ENCODE assay signal across 22 cellular contexts in the genomic region with DNA sequence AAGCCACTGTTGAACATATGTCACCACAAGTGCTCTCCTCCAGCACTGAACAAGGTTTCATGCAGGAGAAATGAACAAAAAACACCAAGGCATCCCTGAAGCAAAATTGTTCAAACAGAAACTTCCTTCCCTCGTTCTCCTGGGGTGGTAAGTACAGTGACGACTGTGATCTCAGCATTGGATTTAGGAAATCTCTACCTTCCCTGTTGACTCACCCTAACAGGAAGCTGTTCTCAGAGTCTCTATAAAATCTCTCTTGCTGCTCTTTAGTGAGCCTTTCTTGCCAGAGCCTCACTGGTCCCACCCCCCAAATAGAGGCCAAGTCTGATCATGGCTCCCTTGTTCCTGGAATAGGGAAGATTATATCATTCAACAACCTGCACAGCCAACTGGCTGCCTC. TPM values are rescaled to one million over a fixed set of nuclear protein-coding genes. Genes with fewer than 3 reads are reported as not detected.
DNase-seq lines count a peak whose midpoint lies in the region; ATAC-seq and TF ChIP-seq lines count a peak whose summit lies in the region.
"Had no signal": no experiment of that assay in that cellular context is flagged by ENCODE, and none has a peak within 500 bp of the region (broad histone marks: within the 10 kb centered on the region; RNA-seq: fewer than 3 reads in every experiment).

No MANE protein-coding gene starts in this region.

- no peaks in the 10 kb centered on the region for H3K79me2 ChIP-seq in trophoblast cell (ENCODE audit: control insufficient read depth, insufficient read depth, low read length, poor library complexity)

- H2AK5ac ChIP-seq in trophoblast cell (ENCODE audit: low read length) = no peak overlapping the region

- H3K27ac Mint-ChIP-seq in activated T-helper 1 cell treated with anti-CD3 and anti-CD28 coated beads, Interleukin-12 subunit alpha, Interleukin-12 subunit beta, Interleukin-2, Interleukin-4 antibody, amounts not matched to agents 30 ng/mL and 10 ng/mL and 1 ng/mL, durations not matched to agents 14 hours and 24 hours and 36 hours = no peak overlapping the region
- H3K27ac Mint-ChIP-seq: activated CD4-positive, alpha-beta T cell treated with anti-CD3 and anti-CD28 coated beads, Interleukin-2, amount 10 ng/mL, durations not matched to agents 24 days and 14 days; activated naive CD4-positive, alpha-beta T cell treated with anti-CD3 and anti-CD28 coated beads for 36 hours had no signal

- H4K8ac ChIP-seq in trophoblast cell (ENCODE audit: low read depth, low read length) = no peak overlapping the region

- H2BK5ac ChIP-seq in trophoblast cell (ENCODE audit: low read depth, low read length, poor library complexity) = no peak overlapping the region

- H3K27me3 ChIP-seq in RWPE2 (ENCODE audit: insufficient read depth, poor library complexity, severe bottlenecking) (no peaks in the 10 kb centered on the region), esophagus (ENCODE audit: control insufficient read depth in 1 of 2, insufficient read depth in 2 of 2, low read length in 2 of 2) (no peaks in the 10 kb centered on the region), trophoblast cell (ENCODE audit: insufficient read depth, low read length) (peaks cover 10% of the 10 kb centered on the region), aorta (ENCODE audit: control insufficient read depth in 1 of 2, insufficient read depth in 2 of 2, low read length in 1 of 2) (no peaks in the 10 kb centered on the region)
- H3K27me3 ChIP-seq: ovary, sigmoid colon had no signal

- no peaks in the 10 kb centered on the region for H3K36me3 Mint-ChIP-seq in activated T-helper 1 cell treated with anti-CD3 and anti-CD28 coated beads, Interleukin-12 subunit alpha, Interleukin-12 subunit beta, Interleukin-2, Interleukin-4 antibody, amounts not matched to agents 30 ng/mL and 10 ng/mL and 1 ng/mL, durations not matched to agents 14 hours and 24 hours and 36 hours (ENCODE audit: low read depth)

- H2BK120ac ChIP-seq in trophoblast cell (ENCODE audit: insufficient read depth, low read length, poor library complexity) = no peak overlapping the region

- H3K4me1 ChIP-seq in RWPE2 (ENCODE audit: insufficient read depth, poor library complexity, severe bottlenecking) (peaks cover 24% of the 10 kb centered on the region), esophagus (ENCODE audit: control insufficient read depth in 2 of 2, insufficient read depth in 2 of 2, low read length in 1 of 2) (peaks cover 0 to 4% of the 10 kb centered on the region in 2 donors), trophoblast cell (ENCODE audit: control insufficient read depth in 1 of 2, insufficient read depth in 2 of 2, low read length in 2 of 2) (peaks cover 20 to 28% of the 10 kb centered on the region in 2 experiments), aorta (ENCODE audit: control insufficient read depth in 1 of 2, insufficient read depth in 2 of 2, low read length in 2 of 2) (no peaks in the 10 kb centered on the region)

- H2AFZ ChIP-seq in trophoblast cell (ENCODE audit: insufficient read depth, low read length, poor library complexity) = peak overlapping the region; percentile 45

- TF ChIP-seq CTCF in RWPE2 (IDR thresholded peaks at IDR 0.05; ENCODE audit: poor library complexity, severe bottlenecking) = no peak

- H3K4me1 Mint-ChIP-seq in activated T-helper 1 cell treated with anti-CD3 and anti-CD28 coated beads, Interleukin-12 subunit alpha, Interleukin-12 subunit beta, Interleukin-2, Interleukin-4 antibody, amounts not matched to agents 30 ng/mL and 10 ng/mL and 1 ng/mL, durations not matched to agents 14 hours and 24 hours and 36 hours (ENCODE audit: low read depth) = peaks cover 8% of the 10 kb centered on the region

- intact Hi-C loops in activated T-helper 1 cell treated with anti-CD3 and anti-CD28 coated beads, Interleukin-12 subunit alpha, Interleukin-12 subunit beta, Interleukin-2, Interleukin-4 antibody, amounts not matched to agents 30 ng/mL and 10 ng/mL and 1 ng/mL, durations not matched to agents 14 hours and 24 hours and 36 hours (cut with micrococcal nuclease) = no loop called here
- intact Hi-C loops in aorta (cut with DNase I) = no loop called here

- H3K4me3 ChIP-seq in RWPE2 (ENCODE audit: severe bottlenecking) (no peak overlapping the region), esophagus (ENCODE audit: low read depth in 1 of 2, low read length in 2 of 2) (no peak overlapping the region), trophoblast cell (ENCODE audit: low read depth, low read length) (no peak overlapping the region), aorta (ENCODE audit: low read length in 2 of 2) (no peak overlapping the region)
- H3K4me3 ChIP-seq: ovary, sigmoid colon, SK-N-MC had no signal

- peak; percentile 37; the same call in 2 of the 3 replicates for ATAC-seq in RWPE2 (ENCODE audit: low read depth)
- ATAC-seq in aorta (ENCODE audit: low FRiP score) = no peak
- ATAC-seq: left lobe of liver had no signal

- H2BK12ac ChIP-seq in trophoblast cell (ENCODE audit: low read length) = peak overlapping the region; percentile 80

- H3K14ac ChIP-seq in trophoblast cell (ENCODE audit: low read length) = no peak overlapping the region

- no peak overlapping the region for H3K4me3 Mint-ChIP-seq in activated T-helper 1 cell treated with anti-CD3 and anti-CD28 coated beads, Interleukin-12 subunit alpha, Interleukin-12 subunit beta, Interleukin-2, Interleukin-4 antibody, amounts not matched to agents 30 ng/mL and 10 ng/mL and 1 ng/mL, durations not matched to agents 14 hours and 24 hours and 36 hours
- H3K4me3 Mint-ChIP-seq: activated CD4-positive, alpha-beta T cell treated with anti-CD3 and anti-CD28 coated beads, Interleukin-2, amount 10 ng/mL, durations not matched to agents 24 days and 14 days; activated naive CD4-positive, alpha-beta T cell treated with anti-CD3 and anti-CD28 coated beads for 36 hours had no signal

- H3K23ac ChIP-seq in trophoblast cell (ENCODE audit: low read length) = no peak overlapping the region

- peak overlapping the region; percentile 72 for H3K27ac ChIP-seq in RWPE2 (ENCODE audit: poor library complexity, severe bottlenecking)
- peak overlapping the region; percentile 84 to 95 for H3K27ac ChIP-seq in esophagus (ENCODE audit: low read depth in 2 of 2, low read length in 1 of 2)
- no peak overlapping the region for H3K27ac ChIP-seq in trophoblast cell (ENCODE audit: low read depth, low read length)
- no peak overlapping the region for H3K27ac ChIP-seq in aorta (ENCODE audit: low read depth in 1 of 2, low read length in 2 of 2)
- H3K27ac ChIP-seq: ovary, sigmoid colon, SK-N-MC had no signal

- H3K18ac ChIP-seq in trophoblast cell (ENCODE audit: low read length) = no peak overlapping the region

- 46 to 74% methylated on average over 2 of the region's 2 CpGs for WGBS in esophagus, 2 donors
- WGBS in trophoblast cell (ENCODE audit: extremely low coverage, insufficient coverage, insufficient read length) = no CpG with 5 or more reads among the region's 2 CpGs
- WGBS in aorta, 2 donors = 80 to 96% methylated on average over 2 of the region's 2 CpGs

- peak; percentile 89 for DNase-seq in ELR (ENCODE audit: low read depth)
- DNase-seq in RWPE2 (ENCODE audit: low spot score) = no peak
- DNase-seq in trophoblast cell = peak in 1 of 2 donors; percentile 50
- DNase-seq in OCI-M1 (lab: John Stamatoyannopoulos, UW) = no peak
- DNase-seq in activated T-helper 1 cell treated with anti-CD3 and anti-CD28 coated beads, Interleukin-12 subunit alpha, Interleukin-12 subunit beta, Interleukin-2, Interleukin-4 antibody, amounts not matched to agents 30 ng/mL and 10 ng/mL and 1 ng/mL, durations not matched to agents 14 hours and 24 hours and 36 hours (ENCODE audit: low spot score) = no peak
- no peak for DNase-seq in T-helper 2 cell
- no peak for DNase-seq in aorta
- DNase-seq: activated CD4-positive, alpha-beta T cell treated with anti-CD3 and anti-CD28 coated beads, Interleukin-2, amount 10 ng/mL, durations not matched to agents 24 days and 14 days; activated naive CD4-positive, alpha-beta T cell treated with anti-CD3 and anti-CD28 coated beads for 36 hours; Calu3; effector CD4-positive, alpha-beta T cell; foreskin fibroblast; GF-D8; MM.1S; NCI-H187; ovary; sigmoid colon; stimulated activated CD4-positive, alpha-beta T cell treated with anti-CD3 and anti-CD28 coated beads, Interleukin-2, amount 100 ng/mL, for 48 hours had no signal

- H3K9me3 Mint-ChIP-seq in activated T-helper 1 cell treated with anti-CD3 and anti-CD28 coated beads, Interleukin-12 subunit alpha, Interleukin-12 subunit beta, Interleukin-2, Interleukin-4 antibody, amounts not matched to agents 30 ng/mL and 10 ng/mL and 1 ng/mL, durations not matched to agents 14 hours and 24 hours and 36 hours = no peaks in the 10 kb centered on the region
- H3K9me3 Mint-ChIP-seq: activated CD4-positive, alpha-beta T cell treated with anti-CD3 and anti-CD28 coated beads, Interleukin-2, amount 10 ng/mL, durations not matched to agents 24 days and 14 days; activated naive CD4-positive, alpha-beta T cell treated with anti-CD3 and anti-CD28 coated beads for 36 hours had no signal

- H3K79me1 ChIP-seq in trophoblast cell (ENCODE audit: low read length) = peaks cover 5% of the 10 kb centered on the region

- H4K91ac ChIP-seq in trophoblast cell (ENCODE audit: low read depth, low read length) = peak overlapping the region; percentile 52

- H3K9me3 ChIP-seq in RWPE2 (ENCODE audit: severe bottlenecking) (no peaks in the 10 kb centered on the region), esophagus (ENCODE audit: control insufficient read depth in 2 of 2, insufficient read depth in 1 of 2, low read depth in 1 of 2, low read length in 1 of 2) (no peaks in the 10 kb centered on the region), trophoblast cell (ENCODE audit: insufficient read depth, low read depth, low read length) (no peaks in the 10 kb centered on the region), aorta (ENCODE audit: control insufficient read depth, low read length) (no peaks in the 10 kb centered on the region)
- H3K9me3 ChIP-seq: ovary, sigmoid colon had no signal

- no peak overlapping the region for H3K4me2 ChIP-seq in trophoblast cell (ENCODE audit: low read length)

- no peak overlapping the region for H3K4ac ChIP-seq in trophoblast cell (ENCODE audit: low read depth, low read length)

- H3K27me3 Mint-ChIP-seq in activated T-helper 1 cell treated with anti-CD3 and anti-CD28 coated beads, Interleukin-12 subunit alpha, Interleukin-12 subunit beta, Interleukin-2, Interleukin-4 antibody, amounts not matched to agents 30 ng/mL and 10 ng/mL and 1 ng/mL, durations not matched to agents 14 hours and 24 hours and 36 hours (ENCODE audit: insufficient read depth) = peaks cover 42% of the 10 kb centered on the region

- H4K12ac ChIP-seq in trophoblast cell (ENCODE audit: low read depth, low read length) = no peak overlapping the region

- no peak overlapping the region for H3K9ac ChIP-seq in trophoblast cell (ENCODE audit: low read length)

- H3K36me3 ChIP-seq in RWPE2 (ENCODE audit: low read depth) (no peaks in the 10 kb centered on the region), esophagus (ENCODE audit: control insufficient read depth in 2 of 2, insufficient read depth in 2 of 2, low read length in 1 of 2) (no peaks in the 10 kb centered on the region), trophoblast cell (ENCODE audit: control insufficient read depth in 1 of 2, insufficient read depth in 2 of 2, low read length in 2 of 2) (no peaks in the 10 kb centered on the region), aorta (ENCODE audit: control insufficient read depth in 1 of 2, insufficient read depth in 2 of 2, low read length in 1 of 2) (no peaks in the 10 kb centered on the region)
- H3K36me3 ChIP-seq: ovary, sigmoid colon had no signal

RNA-seq across cellular contexts. Expression of a gene that starts 12.5 kb away (rescaled TPM):
- polyA plus RNA-seq in esophagus (1 to 10 TPM; 4.2 to 4.4 TPM), aorta (under 1 TPM in 1 of 2 donors, not detected in 1; 0.56 TPM)
- polyA plus RNA-seq in trophoblast cell (2013) = 0.03 TPM in 2 replicates
- total RNA-seq in activated T-helper 1 cell treated with anti-CD3 and anti-CD28 coated beads, Interleukin-12 subunit alpha, Interleukin-12 subunit beta, Interleukin-2, Interleukin-4 antibody, amounts not matched to agents 30 ng/mL and 10 ng/mL and 1 ng/mL, durations not matched to agents 14 hours and 24 hours and 36 hours = not detected in 2 replicates
- total RNA-seq in aorta = under 1 TPM in 1 of 2 donors, not detected in 1; 0.21 TPM
- total RNA-seq: activated CD4-positive, alpha-beta T cell treated with anti-CD3 and anti-CD28 coated beads, Interleukin-2, amount 10 ng/mL, durations not matched to agents 24 days and 14 days; activated naive CD4-positive, alpha-beta T cell treated with anti-CD3 and anti-CD28 coated beads for 36 hours; Calu3; left lobe of liver; sigmoid colon had no signal

RNA-seq across cellular contexts. Expression of a gene that starts 23.3 kb away (rescaled TPM):
- under 1 TPM; 0.33 to 0.81 TPM for polyA plus RNA-seq in esophagus
- polyA plus RNA-seq in trophoblast cell (2013) = 0.42 and 0.51 TPM in 2 replicates
- 0.49 and 0.69 TPM in 2 replicates for total RNA-seq in activated T-helper 1 cell treated with anti-CD3 and anti-CD28 coated beads, Interleukin-12 subunit alpha, Interleukin-12 subunit beta, Interleukin-2, Interleukin-4 antibody, amounts not matched to agents 30 ng/mL and 10 ng/mL and 1 ng/mL, durations not matched to agents 14 hours and 24 hours and 36 hours
- 10 to 100 TPM in 1 of 2 donors, 1 to 10 TPM in 1; 8.0 to 12.8 TPM for total RNA-seq in aorta
- polyA plus RNA-seq in aorta = 1 to 10 TPM; 1.3 to 3.9 TPM
- total RNA-seq: Calu3, NCI-H460 had no signal

RNA-seq across cellular contexts. Expression of a gene that starts 47.8 kb away (rescaled TPM):
- polyA plus RNA-seq in esophagus (under 1 TPM; 0.04 to 0.08 TPM), aorta (under 1 TPM in 1 of 2 donors, not detected in 1; 0.88 TPM)
- not detected in 2 replicates for polyA plus RNA-seq in trophoblast cell (2013)
- total RNA-seq in activated T-helper 1 cell treated with anti-CD3 and anti-CD28 coated beads, Interleukin-12 subunit alpha, Interleukin-12 subunit beta, Interleukin-2, Interleukin-4 antibody, amounts not matched to agents 30 ng/mL and 10 ng/mL and 1 ng/mL, durations not matched to agents 14 hours and 24 hours and 36 hours = not detected in 2 replicates
- total RNA-seq in aorta = 1 to 10 TPM in 1 of 2 donors, under 1 TPM in 1; 0.45 to 1.7 TPM
- total RNA-seq: activated CD4-positive, alpha-beta T cell treated with anti-CD3 and anti-CD28 coated beads, Interleukin-2, amount 10 ng/mL, durations not matched to agents 24 days and 14 days; activated naive CD4-positive, alpha-beta T cell treated with anti-CD3 and anti-CD28 coated beads for 36 hours; Calu3; NCI-H460; sigmoid colon had no signal

RNA-seq across cellular contexts. Expression of a gene that starts 50.0 kb away (rescaled TPM):
- polyA plus RNA-seq in esophagus (under 1 TPM; 0.44 to 0.61 TPM), aorta (1 to 10 TPM in 1 of 2 donors, not detected in 1; 2.7 TPM)
- polyA plus RNA-seq in trophoblast cell (2013) = 2.0 and 2.1 TPM in 2 replicates
- 0.78 and 1.7 TPM in 2 replicates for total RNA-seq in activated T-helper 1 cell treated with anti-CD3 and anti-CD28 coated beads, Interleukin-12 subunit alpha, Interleukin-12 subunit beta, Interleukin-2, Interleukin-4 antibody, amounts not matched to agents 30 ng/mL and 10 ng/mL and 1 ng/mL, durations not matched to agents 14 hours and 24 hours and 36 hours
- total RNA-seq in aorta = 1 to 10 TPM; 2.5 to 2.7 TPM
- total RNA-seq: left lobe of liver had no signal

Comparison
In these comparisons a context has a peak if more than half of its experiments do, and no peak if none do; other contexts are left out.
1. H3K27ac ChIP-seq: peak in RWPE2 (single experiment) and esophagus (2 of 2); none in trophoblast cell (single experiment) and aorta (0 of 2).